Comparison of ENCODE assay signal across 24 cellular contexts in genomic region chr3:125161607-125162219, GRCh38. TPM values are rescaled to one million over a fixed set of nuclear protein-coding genes. Genes with fewer than 3 reads are reported as not detected.
DNase-seq lines count a peak whose midpoint lies in the region; ATAC-seq, FAIRE-seq and TF ChIP-seq lines count a peak whose summit lies in the region.
"Had no signal": no experiment of that assay in that cellular context is flagged by ENCODE, and none has a peak within 500 bp of the region (broad histone marks: within the 10 kb centered on the region; RNA-seq: fewer than 3 reads in every experiment).

No MANE protein-coding gene starts in this region.

- no peaks in the 10 kb centered on the region for H3K9me3 ChIP-seq in BLaER1 treated with 17β-estradiol and CSF1 and Interleukin-3, amounts not matched to agents 10 nM and 100 nM (replicated peaks in 1 of 11)
- H3K9me3 ChIP-seq in esophagus (ENCODE audit: control insufficient read depth in 2 of 2, insufficient read depth in 1 of 2, low read depth in 1 of 2, low read length in 1 of 2), result no peaks in the 10 kb centered on the region
- H3K9me3 ChIP-seq in keratinocyte (ENCODE audit: control insufficient read depth, low read depth, low read length), result no peaks in the 10 kb centered on the region
- no peaks in the 10 kb centered on the region for H3K9me3 ChIP-seq in neuronal stem cell (replicated peaks in 1 of 2; ENCODE audit: control insufficient read depth in 2 of 2, insufficient read depth in 1 of 2, low read depth in 1 of 2, low read length in 2 of 2)
- H3K9me3 ChIP-seq: HAP-1, tibial nerve had no signal

- no peak overlapping the region for H2AK5ac ChIP-seq in neuronal stem cell (ENCODE audit: low read depth, low read length)

- no peaks in the 10 kb centered on the region for H3K9me1 ChIP-seq in keratinocyte (ENCODE audit: control insufficient read depth, extremely low read depth, insufficient read depth, low read length)

- WGBS in esophagus, 2 donors, result 41 to 54% methylated on average over 12 of the region's 12 CpGs
- WGBS in neuronal stem cell (ENCODE audit: extremely low coverage in 2 of 2, insufficient read length in 2 of 2, insufficient replicate concordance in 1 of 2), 2 donors, result no CpG with 5 or more reads among the region's 12 CpGs

- no peak overlapping the region; a peak in 1 of 22 replicates for H3K9ac ChIP-seq in BLaER1 treated with 17β-estradiol and CSF1 and Interleukin-3, amounts not matched to agents 10 nM and 100 nM
- no peak overlapping the region for H3K9ac ChIP-seq in keratinocyte (ENCODE audit: control insufficient read depth, extremely low read depth, insufficient read depth, low read length)
- no peak overlapping the region for H3K9ac ChIP-seq in neuronal stem cell (ENCODE audit: low read depth, low read length, poor library complexity)

- ATAC-seq in GM18867 (IDR thresholded peaks at IDR 0.05; ENCODE audit: unreplicated experiment), result no peak
- ATAC-seq: activated CD8-positive, alpha-beta memory T cell treated with anti-CD3 and anti-CD28 coated beads, Interleukin-2, amount 10 ng/mL, durations not matched to agents 7 days and 5 days; activated T-helper 17 cell treated with anti-CD3 and anti-CD28 coated beads, Interleukin-2, amount 50 U/mL, for 72 hours; stimulated activated naive B cell treated with anti-CD40 and anti-IgM and Interleukin-4, amounts not matched to agents 10 μg/mL and 1 μg/mL and 100 μg/mL, for 72 hours had no signal

- no peak overlapping the region for H4K8ac ChIP-seq in neuronal stem cell (ENCODE audit: low read depth, low read length)

- TF ChIP-seq CTCF in keratinocyte (optimal IDR thresholded peaks at IDR 0.05 in 1 of 3, IDR thresholded peaks at IDR 0.05 in 1 of 3, conservative IDR thresholded peaks at IDR 0.05 in 1 of 3; ENCODE audit: extremely low read depth in 1 of 3, insufficient read depth in 2 of 3, low read length in 3 of 3), result no peak

- no peak overlapping the region for H2BK15ac ChIP-seq in neuronal stem cell (ENCODE audit: low read length)

- H3K4ac ChIP-seq in neuronal stem cell (ENCODE audit: low read length), result no peak overlapping the region

- peak overlapping the region; percentile 52 for H2AFZ ChIP-seq in keratinocyte (ENCODE audit: control insufficient read depth, low read length)
- peak overlapping the region; percentile 68 for H2AFZ ChIP-seq in neuronal stem cell (ENCODE audit: low read length)

- no peak overlapping the region for H2BK12ac ChIP-seq in neuronal stem cell (ENCODE audit: low read length)

- H3K27ac ChIP-seq in BLaER1 treated with 17β-estradiol and CSF1 and Interleukin-3, amounts not matched to agents 10 nM and 100 nM, result no peak overlapping the region
- peak overlapping the region; percentile 79 to 90 for H3K27ac ChIP-seq in esophagus (ENCODE audit: low read depth in 2 of 2, low read length in 1 of 2)
- no peak overlapping the region for H3K27ac ChIP-seq in keratinocyte (ENCODE audit: control insufficient read depth, insufficient read depth, low read length)
- H3K27ac ChIP-seq in neuronal stem cell (replicated peaks; ENCODE audit: low read length), result peak overlapping the region; percentile 44
- H3K27ac ChIP-seq: coronary artery, tibial nerve had no signal

- H2BK120ac ChIP-seq in neuronal stem cell (ENCODE audit: low read depth, low read length), result no peak overlapping the region

- dilution Hi-C loops in keratinocyte (cut with MboI; ENCODE audit: extremely low pct_ligation_motif_present, low sequenced_read_pairs), result no loop called here

- H3K18ac ChIP-seq in neuronal stem cell (ENCODE audit: low read length), result peak overlapping the region; percentile 66

- peak overlapping the region in 6 of 11 experiments; percentile 20 to 94 (median 86); a peak in 13 of 22 replicates for H3K4me2 ChIP-seq in BLaER1 treated with 17β-estradiol and CSF1 and Interleukin-3, amounts not matched to agents 10 nM and 100 nM
- H3K4me2 ChIP-seq in keratinocyte (ENCODE audit: control insufficient read depth, extremely low read depth, insufficient read depth, low read depth, low read length) (peak overlapping the region; percentile 17), neuronal stem cell (ENCODE audit: insufficient read depth, low read length, poor library complexity, severe bottlenecking) (no peak overlapping the region)

- no peak overlapping the region for H3K14ac ChIP-seq in neuronal stem cell (ENCODE audit: low read length)

- FAIRE-seq in keratinocyte (lab: Jason Lieb, UNC), result peak; percentile 29
- FAIRE-seq: GM18507, HTR-8/SVneo had no signal

- no peaks in the 10 kb centered on the region for H3K27me3 ChIP-seq in BLaER1 treated with 17β-estradiol and CSF1 and Interleukin-3, amounts not matched to agents 10 nM and 100 nM
- H3K27me3 ChIP-seq in esophagus (ENCODE audit: control insufficient read depth in 1 of 2, insufficient read depth in 2 of 2, low read length in 2 of 2), result no peaks in the 10 kb centered on the region
- H3K27me3 ChIP-seq in keratinocyte (ENCODE audit: control insufficient read depth, extremely low read depth, insufficient read depth, low read length), result no peaks in the 10 kb centered on the region
- H3K27me3 ChIP-seq in neuronal stem cell (ENCODE audit: control insufficient read depth in 3 of 3, insufficient read depth in 3 of 3, low read depth in 1 of 3, low read length in 3 of 3), result peaks cover 0 to 2% (median 0%) of the 10 kb centered on the region in 3 experiments
- H3K27me3 ChIP-seq: tibial nerve had no signal

- no peak overlapping the region for H2BK5ac ChIP-seq in neuronal stem cell (ENCODE audit: low read length)

- no peak overlapping the region for H3K23ac ChIP-seq in neuronal stem cell (ENCODE audit: low read depth, low read length, poor library complexity)

- peaks cover 13 to 55% (median 41%) of the 10 kb centered on the region in 10 experiments for H3K4me1 ChIP-seq in BLaER1 treated with 17β-estradiol and CSF1 and Interleukin-3, amounts not matched to agents 10 nM and 100 nM
- H3K4me1 ChIP-seq in esophagus (ENCODE audit: control insufficient read depth in 2 of 2, insufficient read depth in 2 of 2, low read length in 1 of 2) (peaks cover 5 to 29% of the 10 kb centered on the region in 2 donors), keratinocyte (ENCODE audit: control insufficient read depth, extremely low read depth, insufficient read depth, low read length) (peaks cover 16% of the 10 kb centered on the region), neuronal stem cell (ENCODE audit: control insufficient read depth in 2 of 2, insufficient read depth in 1 of 2, low read depth in 1 of 2, low read length in 2 of 2) (peaks cover 11 to 25% of the 10 kb centered on the region in 2 donors)
- H3K4me1 ChIP-seq: HAP-1 had no signal

- no peak overlapping the region for H3K4me3 ChIP-seq in BLaER1 treated with 17β-estradiol and CSF1 and Interleukin-3, amounts not matched to agents 10 nM and 100 nM
- H3K4me3 ChIP-seq in esophagus (ENCODE audit: low read depth in 1 of 2, low read length in 2 of 2) (no peak overlapping the region), keratinocyte (ENCODE audit: control insufficient read depth in 2 of 3, extremely low read depth in 1 of 3, insufficient read depth in 2 of 3, low read depth in 1 of 3, low read length in 3 of 3) (no peak overlapping the region), neuronal stem cell (ENCODE audit: low read length in 2 of 2) (no peak overlapping the region)
- H3K4me3 ChIP-seq: coronary artery, HAP-1, tibial nerve had no signal

- no peaks in the 10 kb centered on the region for H4K20me1 ChIP-seq in BLaER1 treated with 17β-estradiol and CSF1 and Interleukin-3, amounts not matched to agents 10 nM and 100 nM
- H4K20me1 ChIP-seq in keratinocyte (ENCODE audit: control insufficient read depth, extremely low read depth, insufficient read depth, low read length), result no peaks in the 10 kb centered on the region

- no peaks in the 10 kb centered on the region for H3K79me1 ChIP-seq in neuronal stem cell (ENCODE audit: low read depth, low read length)

- DNase-seq in keratinocyte (ENCODE audit: low read depth, low spot score), result no peak
- DNase-seq in neuronal stem cell (ENCODE audit: low spot score), result no peak
- no peak for DNase-seq in HCEC 1CT
- DNase-seq in UCSD-AML1 (lab: John Stamatoyannopoulos, UW; ENCODE audit: unreplicated experiment), result no peak
- no peak for DNase-seq in stimulated activated CD4-positive, alpha-beta T cell treated with anti-CD3 and anti-CD28 coated beads, Interleukin-4, amount 100 ng/mL, for 24 hours
- DNase-seq: activated CD4-positive, alpha-beta T cell treated with anti-CD3 and anti-CD28 coated beads for 4 hours; activated CD8-positive, alpha-beta memory T cell treated with anti-CD3 and anti-CD28 coated beads, Interleukin-2, amount 10 ng/mL, durations not matched to agents 7 days and 5 days; COR-L47; Karpas-422; NCI-H1930; NCI-H345; NCI-H82; OCI-M1; SIG-M5; stimulated activated naive B cell treated with anti-CD40 and anti-IgM and Interleukin-4, amounts not matched to agents 10 μg/mL and 1 μg/mL and 100 μg/mL, for 72 hours had no signal

- H3K36me3 ChIP-seq in BLaER1 treated with 17β-estradiol and CSF1 and Interleukin-3, amounts not matched to agents 10 nM and 100 nM, result no peaks in the 10 kb centered on the region
- no peaks in the 10 kb centered on the region for H3K36me3 ChIP-seq in esophagus (ENCODE audit: control insufficient read depth in 2 of 2, insufficient read depth in 2 of 2, low read length in 1 of 2)
- peaks cover 0 to 6% of the 10 kb centered on the region in 2 experiments for H3K36me3 ChIP-seq in keratinocyte (ENCODE audit: control insufficient read depth in 2 of 2, extremely low read depth in 1 of 2, insufficient read depth in 2 of 2, low read length in 2 of 2)
- H3K36me3 ChIP-seq in neuronal stem cell (replicated peaks in 1 of 2; ENCODE audit: control insufficient read depth in 2 of 2, insufficient read depth in 2 of 2, low read length in 2 of 2), result no peaks in the 10 kb centered on the region
- H3K36me3 ChIP-seq: HAP-1, tibial nerve had no signal

- H3K79me2 ChIP-seq in keratinocyte (ENCODE audit: control insufficient read depth, insufficient read depth, low read length), result no peaks in the 10 kb centered on the region

- no peak overlapping the region for H4K91ac ChIP-seq in neuronal stem cell (ENCODE audit: low read depth, low read length, poor library complexity)

RNA-seq across cellular contexts. Expression of gene SLC12A8, which starts 50.8 kb away (rescaled TPM):
- polyA plus RNA-seq in esophagus, result 1 to 10 TPM; 2.7 TPM
- 6.9 to 10.1 TPM (median 9.2 TPM) in 3 replicates for polyA plus RNA-seq in keratinocyte
- polyA plus RNA-seq in keratinocyte (2011; ENCODE audit: low read depth), result 2.1 TPM
- polyA plus RNA-seq in keratinocyte (2011; cell fraction: cytosol; rRNA removed), result 5.6 and 5.8 TPM in 2 replicates
- 18.1 and 22.1 TPM in 2 replicates for polyA plus RNA-seq in keratinocyte (2011; cell fraction: nucleus; rRNA removed)
- polyA plus RNA-seq in keratinocyte (2012; ENCODE audit: low replicate concordance), result 5.7 and 6.9 TPM in 2 replicates
- 16.7 to 19.5 TPM (median 17.8 TPM) in 3 replicates for polyA minus RNA-seq in keratinocyte
- 10.6 TPM for polyA minus RNA-seq in keratinocyte (2011; cell fraction: cytosol; rRNA and poly(A)+ RNA removed)
- 15.8 and 25.9 TPM in 2 replicates for polyA minus RNA-seq in keratinocyte (2011; cell fraction: nucleus; rRNA and poly(A)+ RNA removed)
- 1.8 TPM for polyA plus RNA-seq in neuronal stem cell (2013, experiment 1 of 2)
- 1.9 TPM for polyA plus RNA-seq in neuronal stem cell (2013, experiment 2 of 2)

Comparison
In these comparisons a context has a peak if more than half of its experiments do, and no peak if none do; other contexts are left out.
1. H3K27ac ChIP-seq: peak in esophagus (2 of 2) and neuronal stem cell (single experiment); none in BLaER1 treated with 17β-estradiol and CSF1 and Interleukin-3, amounts not matched to agents 10 nM and 100 nM (0 of 11) and keratinocyte (single experiment).